In the genomic region with DNA sequence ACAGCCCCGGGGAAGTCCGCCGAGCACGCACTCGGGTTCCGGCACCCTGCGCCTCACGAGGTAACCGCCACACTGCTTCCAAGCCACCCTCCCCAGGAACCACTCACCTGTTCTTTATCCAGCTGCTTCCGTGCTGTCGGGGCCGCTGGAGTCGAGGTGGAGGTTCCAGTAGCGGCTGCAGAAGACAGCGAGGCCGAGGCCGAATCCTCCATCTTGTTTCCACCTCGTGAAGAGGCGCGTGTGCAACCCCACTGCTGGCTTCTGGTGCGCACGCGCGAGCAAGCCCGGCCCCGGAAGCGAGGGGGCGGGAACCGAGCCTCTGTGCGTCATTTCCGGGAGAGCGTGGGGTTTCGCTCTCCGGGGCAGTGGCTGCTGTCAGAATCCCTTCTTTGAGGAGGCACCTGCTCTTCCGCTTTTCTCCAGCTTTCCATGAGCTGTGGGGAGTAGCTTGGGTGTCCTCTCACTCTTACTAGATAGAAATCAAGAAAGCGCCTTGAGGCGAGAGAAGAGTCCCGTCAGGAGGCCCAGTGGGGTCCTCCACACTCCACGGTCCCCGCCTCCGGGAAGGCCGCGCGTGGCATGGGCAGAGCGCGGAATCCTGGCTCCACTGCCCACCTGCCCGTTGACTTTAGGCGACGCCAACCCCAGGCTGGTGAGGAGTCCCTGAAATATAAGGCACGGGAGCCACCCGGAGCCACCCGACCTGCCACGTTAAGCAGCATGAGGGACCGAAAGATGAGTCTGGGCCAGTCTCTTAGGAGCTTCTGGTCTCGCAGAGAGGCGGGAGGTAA, we compare ENCODE assay signal across 8 cellular contexts. TPM values are rescaled to one million over a fixed set of nuclear protein-coding genes. Genes with fewer than 3 reads are reported as not detected.
DNase-seq lines count a peak whose midpoint lies in the region; ATAC-seq and TF ChIP-seq lines count a peak whose summit lies in the region.

A gene (minus strand): TSS at position 242 of the 791 bp plus-strand sequence. CDS start 30 bp downstream, at position 212.

- H3K4me3 ChIP-seq in dorsolateral prefrontal cortex (peak within 1 kb of the TSS; percentile 69 to 100 (median 96)), lower leg skin (ENCODE audit: low read depth, poor library complexity, severe bottlenecking) (peak within 1 kb of the TSS; percentile 91)

- TF ChIP-seq POLR2A in lower leg skin (IDR thresholded peaks at IDR 0.05): peak in 1 of 2 donors; percentile 64

- ATAC-seq in CD4-positive, alpha-beta T cell (ENCODE audit: poor library complexity): peak; percentile 85
- peak; percentile 82 for ATAC-seq in GM19452 (IDR thresholded peaks at IDR 0.05; ENCODE audit: unreplicated experiment)
- ATAC-seq in HG03575 (IDR thresholded peaks at IDR 0.05; ENCODE audit: extremely low read depth, insufficient number of reproducible peaks, low FRiP score, unreplicated experiment): peak; percentile 46

- CTCF ChIA-PET in CD4-positive, alpha-beta T cell (lab: Charles Lee): interaction anchor here (0.9 kb wide), 1 partner anchor 54 kb away, joined by 5 read pairs; a partner anchor contains a TSS

- peak within 1 kb of the TSS; percentile 96 for H3K27ac Mint-ChIP-seq in CD4-positive, alpha-beta T cell

- peaks cover 61% of the 10 kb centered on the region for H3K36me3 Mint-ChIP-seq in CD4-positive, alpha-beta T cell (ENCODE audit: low read depth)

- no peak for TF ChIP-seq CTCF in CD4-positive, alpha-beta T cell (IDR thresholded peaks at IDR 0.05)
- TF ChIP-seq CTCF in dorsolateral prefrontal cortex (IDR thresholded peaks at IDR 0.05 in 54 of 56, conservative IDR thresholded peaks at IDR 0.05 in 2 of 56; ENCODE audit: low read depth in 1 of 56, partially characterized antibody in 56 of 56) (peak in 23 of 56 donors; percentile 7 to 48 (median 24)), lower leg skin (IDR thresholded peaks at IDR 0.05) (no peak)

- DNase-seq in CD4-positive, alpha-beta T cell: peak; percentile 87 to 96 (median 90)
- peak; percentile 94 for DNase-seq in NCI-H82 (lab: John Stamatoyannopoulos, UW)
- DNase-seq in activated CD4-positive, alpha-beta T cell treated with anti-CD3 and anti-CD28 coated beads, Interleukin-2, amount 50 U/mL, for 48 hours: peak; percentile 87 to 91
- DNase-seq in dorsolateral prefrontal cortex: peak; percentile 75 to 96 (median 84)
- DNase-seq in lower leg skin (ENCODE audit: low spot score in 2 of 2): peak; percentile 90 to 98
- DNase-seq in stimulated activated CD4-positive, alpha-beta T cell treated with anti-CD3 and anti-CD28 coated beads, Interleukin-4, amount 100 ng/mL, for 4 hours: peak; percentile 90

- H3K27ac ChIP-seq in CD4-positive, alpha-beta T cell (ENCODE audit: low read depth, low read length): peak within 1 kb of the TSS; percentile 86
- H3K27ac ChIP-seq in dorsolateral prefrontal cortex: peak within 1 kb of the TSS; percentile 28 to 93 (median 80)

- 0 to 1% methylated on average over 29 to 45 of the region's 56 CpGs for WGBS in lower leg skin, 2 donors

- intact Hi-C loops in CD4-positive, alpha-beta T cell (cut with DNase I, micrococcal nuclease): loop anchor here (1.0 to 5.0 kb wide), 7 partner anchors 54 to 216 kb away; a partner anchor contains a TSS
- intact Hi-C loops in dorsolateral prefrontal cortex (cut with DNase I) (loop anchor here (1.0 to 10.0 kb wide), 5 partner anchors 54 to 216 kb away; a partner anchor contains a TSS), lower leg skin (cut with DNase I; ENCODE audit: low total_unique reads) (no loop called here)

- peaks cover 68% of the 10 kb centered on the region for H3K4me1 Mint-ChIP-seq in CD4-positive, alpha-beta T cell (ENCODE audit: low read depth)

- no peaks in the 10 kb centered on the region for H3K27me3 Mint-ChIP-seq in CD4-positive, alpha-beta T cell

- H3K4me3 Mint-ChIP-seq in CD4-positive, alpha-beta T cell: peak within 1 kb of the TSS; percentile 97

- H3K9me3 Mint-ChIP-seq in CD4-positive, alpha-beta T cell: no peaks in the 10 kb centered on the region

- no peaks in the 10 kb centered on the region for H3K9me3 ChIP-seq in CD4-positive, alpha-beta T cell (ENCODE audit: control insufficient read depth, low read length)

- no peaks in the 10 kb centered on the region for H3K27me3 ChIP-seq in CD4-positive, alpha-beta T cell (ENCODE audit: control insufficient read depth, insufficient read depth, low read length)
- no peaks in the 10 kb centered on the region for H3K27me3 ChIP-seq in dorsolateral prefrontal cortex

- POLR2A ChIA-PET in CD4-positive, alpha-beta T cell (lab: Charles Lee): interaction anchor here (0.5 to 4.2 kb wide), 11 partner anchors 54 to 254 kb away, joined by 3 to 32 read pairs (median 4); a partner anchor contains a TSS

RNA-seq across cellular contexts. Expression of the gene that starts here (rescaled TPM):
- 100 to 1,000 TPM; 224 to 237 TPM for total RNA-seq in CD4-positive, alpha-beta T cell
- total RNA-seq in dorsolateral prefrontal cortex: 10 to 100 TPM; 43.9 to 94.5 (median 65.1) TPM
- 100 to 1,000 TPM; 105 to 245 (median 166) TPM for total RNA-seq in lower leg skin

Comparison
In these comparisons a context has a peak if more than half of its experiments do, and no peak if none do; other contexts are left out.
1. Peak in every context shown above with its lines: DNase-seq, ATAC-seq, H3K4me3 ChIP-seq and H3K27ac ChIP-seq.